7 cellular contexts compared by ENCODE assay signal in the genomic region with DNA sequence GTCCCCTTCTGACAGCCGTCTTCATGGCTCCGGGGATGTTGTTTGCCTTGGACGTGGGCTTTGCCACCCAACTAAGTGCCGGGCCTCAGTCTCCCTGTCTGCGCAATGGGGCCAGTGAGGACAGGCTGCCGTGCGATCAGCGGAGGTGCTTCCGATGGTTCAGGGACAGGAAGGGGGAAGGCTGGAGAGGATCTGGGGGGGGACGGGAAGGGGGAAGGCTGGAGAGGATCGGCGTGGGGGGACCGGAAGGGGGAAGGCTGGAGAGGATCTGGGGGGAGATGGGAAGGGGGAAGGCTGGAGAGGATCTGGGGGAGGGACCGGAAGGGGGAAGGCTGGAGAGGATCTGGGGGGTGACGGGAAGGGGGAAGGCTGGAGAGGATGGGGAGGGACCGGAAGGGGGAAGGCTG. TPM values are rescaled to one million over a fixed set of nuclear protein-coding genes. Genes with fewer than 3 reads are reported as not detected.
A peak's percentile ranks its signal among the peaks of the same experiment; 100 is the strongest.
DNase-seq lines count a peak whose midpoint lies in the region; ATAC-seq and TF ChIP-seq lines count a peak whose summit lies in the region.

No MANE protein-coding gene starts in this region.

- in situ Hi-C loops in Panc1 (cut with HindIII; ENCODE audit: low pct_unique_long_range_greater_than_20kb, low sequenced_read_pairs) = no loop called here

- intact Hi-C loops in Panc1 (cut with micrococcal nuclease; ENCODE audit: unreplicated experiment) = no loop called here
- intact Hi-C loops in esophagus squamous epithelium (cut with DNase I) = no loop called here

- DNase-seq in GM04504 (ENCODE audit: low read depth) (peak; percentile 84), Panc1 (ENCODE audit: low read depth, low spot score) (no peak), esophagus squamous epithelium (lab: John Stamatoyannopoulos, UW) (no peak), nephron progenitor cell (no peak), cerebellum (ENCODE audit: low spot score) (no peak)

- no peaks in the 10 kb centered on the region for H3K9me3 Mint-ChIP-seq in nephron progenitor cell

- H3K4me3 ChIP-seq in Panc1 (ENCODE audit: low read depth in 2 of 2, low read length in 2 of 2) (peak overlapping the region; percentile 60 to 76), esophagus squamous epithelium (peak overlapping the region; percentile 12 to 67 (median 48)), skin epidermis (peak overlapping the region; percentile 34 to 58 (median 47))

- no peaks in the 10 kb centered on the region for H3K4me1 Mint-ChIP-seq in nephron progenitor cell

- TF ChIP-seq POLR2A in esophagus squamous epithelium (IDR thresholded peaks at IDR 0.05) = no peak

- H3K4me1 ChIP-seq in Panc1 (ENCODE audit: control insufficient read depth, insufficient read depth, low read length) = peaks cover 19% of the 10 kb centered on the region
- H3K4me1 ChIP-seq in esophagus squamous epithelium = peaks cover 30 to 75% (median 43%) of the 10 kb centered on the region in 3 donors

- H3K36me3 Mint-ChIP-seq in nephron progenitor cell (ENCODE audit: low read depth) = no peaks in the 10 kb centered on the region

- no CpG with 5 or more reads among the region's 16 CpGs for WGBS in esophagus squamous epithelium, 2 donors

- H3K9me3 ChIP-seq in Panc1 (ENCODE audit: control insufficient read depth, insufficient read depth, low read depth, low read length) = no peaks in the 10 kb centered on the region
- no peaks in the 10 kb centered on the region for H3K9me3 ChIP-seq in esophagus squamous epithelium

- H3K27me3 ChIP-seq in Panc1 (ENCODE audit: control insufficient read depth, insufficient read depth, low read length) (no peaks in the 10 kb centered on the region), esophagus squamous epithelium (peaks cover 0 to 94% (median 9%) of the 10 kb centered on the region in 4 donors)

- TF ChIP-seq CTCF in Panc1 (IDR thresholded peaks at IDR 0.05) (no peak), esophagus squamous epithelium (IDR thresholded peaks at IDR 0.05) (no peak), nephron progenitor cell (IDR thresholded peaks at IDR 0.05) (no peak)

- H3K4me3 Mint-ChIP-seq in nephron progenitor cell = no peak overlapping the region

- H3K27ac Mint-ChIP-seq in nephron progenitor cell = no peak overlapping the region

- CTCF ChIA-PET in Panc1 (lab: Charles Lee) = no interaction called here

- BruUV-seq in Panc1 (replicated peaks; lab: Mats Ljungman, UMichigan) = no TSS peak

- H3K36me3 ChIP-seq in Panc1 (ENCODE audit: control insufficient read depth, insufficient read depth, low read length) = no peaks in the 10 kb centered on the region; the same call in 1 of the 2 replicates
- H3K36me3 ChIP-seq in esophagus squamous epithelium = no peaks in the 10 kb centered on the region

- H3K27me3 Mint-ChIP-seq in nephron progenitor cell (ENCODE audit: low read depth, poor library complexity) = peaks cover 60% of the 10 kb centered on the region

- no peak for ATAC-seq in Panc1
- ATAC-seq in GM18909 (IDR thresholded peaks at IDR 0.05; ENCODE audit: poor library complexity, unreplicated experiment) = no peak

- POLR2A ChIA-PET in Panc1 (lab: Charles Lee) = interaction anchor here (0.8 kb wide), 1 partner anchor 118 kb away, joined by 3 read pairs; the partner anchor contains the start of gene EP400

- H3K27ac ChIP-seq in Panc1 (ENCODE audit: low read length) (peak overlapping the region; percentile 86), esophagus squamous epithelium (peak overlapping the region; percentile 31 to 83 (median 56)), skin epidermis (peak overlapping the region in 17 of 21 experiments; percentile 38 to 78 (median 62))

RNA-seq across cellular contexts. Expression of gene MMP17, which starts 3.4 kb away (rescaled TPM):
- total RNA-seq in Panc1 (2021; ENCODE audit: unreplicated experiment) = 30.0 TPM
- polyA plus RNA-seq in Panc1 (2012; ENCODE audit: insufficient read length) = 47.0 TPM
- total RNA-seq in esophagus squamous epithelium = 1 to 10 TPM; 1.3 to 3.1 (median 1.9) TPM
- 15.3 TPM for total RNA-seq in cerebellum
